ENCODE assay signal across 11 cellular contexts in the genomic region with DNA sequence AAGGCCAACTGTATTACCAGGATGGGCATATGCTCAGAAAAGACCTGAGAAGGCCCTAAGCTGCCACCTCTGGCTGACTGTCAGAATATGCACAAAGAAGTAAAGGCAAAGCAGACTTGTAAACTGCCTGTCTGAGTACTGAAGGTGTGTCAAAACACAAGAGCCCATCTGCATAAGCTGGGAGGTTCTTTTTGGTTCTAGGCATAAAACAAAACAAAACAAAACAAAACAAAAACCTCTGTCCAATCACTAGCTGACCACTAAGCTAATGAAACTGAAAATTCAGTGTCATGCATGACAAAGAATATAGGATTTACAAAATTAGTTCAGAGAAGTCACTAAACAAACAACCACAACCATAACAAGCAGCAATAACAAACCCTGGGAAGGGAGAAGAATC. TPM values are rescaled to one million over a fixed set of nuclear protein-coding genes. Genes with fewer than 3 reads are reported as not detected.
DNase-seq lines count a peak whose midpoint lies in the region; ATAC-seq and TF ChIP-seq lines count a peak whose summit lies in the region.
"Had no signal": no experiment of that assay in that cellular context is flagged by ENCODE, and none has a peak within 500 bp of the region (broad histone marks: within the 10 kb centered on the region; RNA-seq: fewer than 3 reads in every experiment).

No MANE protein-coding gene starts in this region.

- H3K9me3 Mint-ChIP-seq in activated T-helper 17 cell treated with anti-CD3 and anti-CD28 coated beads, Interleukin-2, amount 50 U/mL, for 72 hours = no peaks in the 10 kb centered on the region
- H3K9me3 Mint-ChIP-seq in stimulated activated naive B cell treated with anti-CD40 and anti-IgM and Interleukin-4, amounts not matched to agents 10 μg/mL and 1 μg/mL and 100 μg/mL, for 72 hours = peaks cover 2 to 4% of the 10 kb centered on the region in 2 donors
- H3K9me3 Mint-ChIP-seq in CD4-positive, alpha-beta memory T cell = peaks cover 0 to 3% (median 0%) of the 10 kb centered on the region in 8 donors
- H3K9me3 Mint-ChIP-seq: CD4-positive, alpha-beta T cell had no signal

- H3K27me3 Mint-ChIP-seq in activated T-helper 17 cell treated with anti-CD3 and anti-CD28 coated beads, Interleukin-2, amount 50 U/mL, for 72 hours = peaks cover 7% of the 10 kb centered on the region
- H3K27me3 Mint-ChIP-seq in stimulated activated naive B cell treated with anti-CD40 and anti-IgM and Interleukin-4, amounts not matched to agents 10 μg/mL and 1 μg/mL and 100 μg/mL, for 72 hours = peaks cover 4 to 5% of the 10 kb centered on the region in 2 donors
- H3K27me3 Mint-ChIP-seq in CD4-positive, alpha-beta memory T cell = peaks cover 4 to 6% of the 10 kb centered on the region in 2 donors

- H3K4me3 ChIP-seq in CD4-positive, alpha-beta memory T cell (ENCODE audit: low read length in 2 of 2) = no peak overlapping the region

- no peaks in the 10 kb centered on the region for H3K36me3 ChIP-seq in CD4-positive, alpha-beta memory T cell (ENCODE audit: insufficient read depth, low read length)

- H3K27ac ChIP-seq in C4-2B = no peak overlapping the region
- no peak overlapping the region for H3K27ac ChIP-seq in CD4-positive, alpha-beta memory T cell (ENCODE audit: low read depth, low read length)

- no peaks in the 10 kb centered on the region for H3K4me1 Mint-ChIP-seq in activated T-helper 17 cell treated with anti-CD3 and anti-CD28 coated beads, Interleukin-2, amount 50 U/mL, for 72 hours
- H3K4me1 Mint-ChIP-seq in stimulated activated naive B cell treated with anti-CD40 and anti-IgM and Interleukin-4, amounts not matched to agents 10 μg/mL and 1 μg/mL and 100 μg/mL, for 72 hours = no peaks in the 10 kb centered on the region
- H3K4me1 Mint-ChIP-seq in CD4-positive, alpha-beta memory T cell = no peaks in the 10 kb centered on the region

- H3K4me1 ChIP-seq in CD4-positive, alpha-beta memory T cell (ENCODE audit: insufficient read depth, low read length) = no peaks in the 10 kb centered on the region

- no peak overlapping the region for H3K27ac Mint-ChIP-seq in activated T-helper 17 cell treated with anti-CD3 and anti-CD28 coated beads, Interleukin-2, amount 50 U/mL, for 72 hours
- no peak overlapping the region for H3K27ac Mint-ChIP-seq in stimulated activated naive B cell treated with anti-CD40 and anti-IgM and Interleukin-4, amounts not matched to agents 10 μg/mL and 1 μg/mL and 100 μg/mL, for 72 hours
- H3K27ac Mint-ChIP-seq in CD4-positive, alpha-beta memory T cell = no peak overlapping the region
- H3K27ac Mint-ChIP-seq: CD4-positive, alpha-beta T cell had no signal

- DNase-seq in stimulated activated naive B cell treated with anti-CD40 and anti-IgM and Interleukin-4, amounts not matched to agents 10 μg/mL and 1 μg/mL and 100 μg/mL, for 72 hours = no peak
- no peak for DNase-seq in erythroblast (lab: John Stamatoyannopoulos, UW)
- DNase-seq in stimulated activated naive CD4-positive, alpha-beta T cell treated with Interleukin-2 at 50 U/mL for 16 hours (lab: John Stamatoyannopoulos, UW) = no peak
- DNase-seq in CD4-positive, alpha-beta memory T cell = no peak
- DNase-seq: CD4-positive, alpha-beta T cell; effector CD8-positive, alpha-beta T cell had no signal

- no peak for TF ChIP-seq POLR2A in erythroblast (IDR thresholded peaks at IDR 0.05; ENCODE audit: low read length)

- intact Hi-C loops in CD4-positive, alpha-beta memory T cell (cut with micrococcal nuclease) = no loop called here

- no peak overlapping the region for H3K4me3 Mint-ChIP-seq in activated T-helper 17 cell treated with anti-CD3 and anti-CD28 coated beads, Interleukin-2, amount 50 U/mL, for 72 hours
- no peak overlapping the region for H3K4me3 Mint-ChIP-seq in stimulated activated naive B cell treated with anti-CD40 and anti-IgM and Interleukin-4, amounts not matched to agents 10 μg/mL and 1 μg/mL and 100 μg/mL, for 72 hours
- H3K4me3 Mint-ChIP-seq in CD4-positive, alpha-beta memory T cell = no peak overlapping the region
- H3K4me3 Mint-ChIP-seq: CD4-positive, alpha-beta T cell; mesothelial cell of epicardium had no signal

- ATAC-seq in GM19372 (IDR thresholded peaks at IDR 0.05; ENCODE audit: low read depth, unreplicated experiment) (peak; percentile 49), HG03045 (IDR thresholded peaks at IDR 0.05; ENCODE audit: unreplicated experiment) (peak; percentile 95)
- peak; percentile 19 for ATAC-seq in activated T-helper 17 cell treated with anti-CD3 and anti-CD28 coated beads, Interleukin-2, amount 50 U/mL, for 72 hours (replicated peaks)
- no peak for ATAC-seq in stimulated activated naive B cell treated with anti-CD40 and anti-IgM and Interleukin-4, amounts not matched to agents 10 μg/mL and 1 μg/mL and 100 μg/mL, for 72 hours (replicated peaks)

- H3K9me3 ChIP-seq in CD4-positive, alpha-beta memory T cell (ENCODE audit: control insufficient read depth in 1 of 2, low read length in 2 of 2) = no peaks in the 10 kb centered on the region

- peak; percentile 13; the same call in 1 of the 2 replicates for TF ChIP-seq CTCF in C4-2B (conservative IDR thresholded peaks at IDR 0.05)

- no peaks in the 10 kb centered on the region for H3K36me3 Mint-ChIP-seq in activated T-helper 17 cell treated with anti-CD3 and anti-CD28 coated beads, Interleukin-2, amount 50 U/mL, for 72 hours (ENCODE audit: low read depth)
- H3K36me3 Mint-ChIP-seq in stimulated activated naive B cell treated with anti-CD40 and anti-IgM and Interleukin-4, amounts not matched to agents 10 μg/mL and 1 μg/mL and 100 μg/mL, for 72 hours = no peaks in the 10 kb centered on the region
- H3K36me3 Mint-ChIP-seq in CD4-positive, alpha-beta memory T cell = no peaks in the 10 kb centered on the region

- POLR2A ChIA-PET in CD4-positive, alpha-beta memory T cell (lab: Charles Lee; ENCODE audit: partially characterized antibody) = no interaction called here

- CTCF ChIA-PET in CD4-positive, alpha-beta memory T cell (lab: Charles Lee; ENCODE audit: partially characterized antibody) = interaction anchor here (1.1 kb wide), 2 partner anchors 13 to 34 kb away, joined by 3 read pairs; no protein-coding TSS in a partner anchor

- no peaks in the 10 kb centered on the region for H3K27me3 ChIP-seq in CD4-positive, alpha-beta memory T cell (ENCODE audit: insufficient read depth, low read length)

RNA-seq across cellular contexts. Expression of gene SH3D19, which starts 20.6 kb away (rescaled TPM):
- total RNA-seq in activated T-helper 17 cell treated with anti-CD3 and anti-CD28 coated beads, Interleukin-2, amount 50 U/mL, for 72 hours = 1 to 10 TPM in 1 of 2 donors, not detected in 1; 1.1 TPM
- 1 to 10 TPM in 1 of 2 experiments, under 1 TPM in 1; 0.11 to 1.0 TPM for total RNA-seq in CD4-positive, alpha-beta memory T cell
- polyA plus RNA-seq in CD4-positive, alpha-beta memory T cell = 1 to 10 TPM in 1 of 2 donors, under 1 TPM in 1; 0.56 to 1.4 TPM

RNA-seq across cellular contexts. Expression of gene PRSS48, which starts 27.8 kb away (rescaled TPM):
- total RNA-seq in activated T-helper 17 cell treated with anti-CD3 and anti-CD28 coated beads, Interleukin-2, amount 50 U/mL, for 72 hours = not detected
- not detected for total RNA-seq in CD4-positive, alpha-beta memory T cell
- not detected for polyA plus RNA-seq in CD4-positive, alpha-beta memory T cell
- total RNA-seq: CD4-positive, alpha-beta T cell; mesothelial cell of epicardium had no signal

Comparison
In these comparisons a context has a peak if more than half of its experiments do, and no peak if none do; other contexts are left out.
1. ATAC-seq: peak in GM19372 (single experiment), HG03045 (single experiment) and activated T-helper 17 cell treated with anti-CD3 and anti-CD28 coated beads, Interleukin-2, amount 50 U/mL, for 72 hours (single experiment); none in stimulated activated naive B cell treated with anti-CD40 and anti-IgM and Interleukin-4, amounts not matched to agents 10 μg/mL and 1 μg/mL and 100 μg/mL, for 72 hours (0 of 2).